ENCODE assay signal across 19 cellular contexts in the genomic region with DNA sequence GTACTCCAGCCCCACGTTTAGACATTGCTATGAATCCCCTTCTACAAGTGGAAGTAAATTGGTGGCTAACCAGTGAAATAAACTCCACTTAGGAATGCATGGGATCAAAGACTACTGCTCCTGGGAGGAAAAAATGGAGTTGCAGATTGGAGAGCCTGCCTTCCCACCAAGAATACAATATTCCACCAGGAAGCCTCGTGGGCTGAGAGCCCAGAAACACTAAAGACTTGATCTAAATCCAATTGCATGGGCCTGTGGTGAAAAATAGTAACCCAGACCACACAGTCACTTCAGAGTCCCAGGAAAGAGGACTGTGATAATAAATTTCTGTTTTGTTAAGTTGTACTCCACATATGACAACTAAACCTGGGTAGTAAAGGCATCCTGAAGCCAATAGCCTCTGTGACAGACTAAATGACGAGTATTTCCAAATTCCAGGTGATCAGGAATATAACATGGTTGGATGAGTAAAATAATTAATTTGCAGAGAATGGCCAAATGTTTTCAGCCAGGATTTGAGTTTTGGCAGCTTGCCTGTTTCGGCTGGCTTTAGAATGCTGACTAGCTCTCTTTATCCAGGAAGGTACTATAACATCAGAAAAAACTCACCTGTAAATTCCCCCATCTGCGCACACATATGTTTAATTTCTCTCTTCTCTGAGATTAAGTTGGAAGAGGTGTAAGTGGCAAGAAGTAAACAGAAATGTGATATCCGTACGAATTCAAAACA.
"Had no signal": no experiment of that assay in that cellular context is flagged by ENCODE, and none has a peak within 500 bp of the region (broad histone marks: within the 10 kb centered on the region; RNA-seq: fewer than 3 reads in every experiment).

No MANE protein-coding gene starts in this region.

- H3K27me3 Mint-ChIP-seq: activated naive CD8-positive, alpha-beta T cell treated with anti-CD3 and anti-CD28 coated beads, Interleukin-2, amount 50 U/mL, for 24 hours; activated T-helper 17 cell treated with anti-CD3 and anti-CD28 coated beads, Interleukin-2, amount 50 U/mL, for 72 hours; dendritic cell treated with granulocyte-macrophage colony-stimulating factor and Interleukin-4, amounts not matched to agents 40 ng/mL and 50 ng/mL, for 4 days; stimulated activated naive B cell treated with anti-CD40 and anti-IgM and Interleukin-4, amounts not matched to agents 10 μg/mL and 1 μg/mL and 100 μg/mL, for 72 hours had no signal

- H3K27ac Mint-ChIP-seq: activated naive CD4-positive, alpha-beta T cell treated with anti-CD3 and anti-CD28 coated beads for 36 hours; activated naive CD8-positive, alpha-beta T cell treated with anti-CD3 and anti-CD28 coated beads, Interleukin-2, amount 50 U/mL, for 24 hours; activated T-helper 17 cell treated with anti-CD3 and anti-CD28 coated beads, Interleukin-2, amount 50 U/mL, for 72 hours; dendritic cell treated with granulocyte-macrophage colony-stimulating factor and Interleukin-4, amounts not matched to agents 40 ng/mL and 50 ng/mL, for 4 days; natural killer cell; stimulated activated naive B cell treated with anti-CD40 and anti-IgM and Interleukin-4, amounts not matched to agents 10 μg/mL and 1 μg/mL and 100 μg/mL, for 72 hours had no signal

- ATAC-seq: activated naive CD8-positive, alpha-beta T cell treated with anti-CD3 and anti-CD28 coated beads, Interleukin-2, amount 50 U/mL, for 24 hours; activated T-helper 17 cell treated with anti-CD3 and anti-CD28 coated beads, Interleukin-2, amount 50 U/mL, for 72 hours; foreskin keratinocyte; natural killer cell; stimulated activated naive B cell treated with anti-CD40 and anti-IgM and Interleukin-4, amounts not matched to agents 10 μg/mL and 1 μg/mL and 100 μg/mL, for 72 hours had no signal

- H3K9me3 Mint-ChIP-seq: activated naive CD4-positive, alpha-beta T cell treated with anti-CD3 and anti-CD28 coated beads for 36 hours; activated T-helper 17 cell treated with anti-CD3 and anti-CD28 coated beads, Interleukin-2, amount 50 U/mL, for 72 hours; dendritic cell treated with granulocyte-macrophage colony-stimulating factor and Interleukin-4, amounts not matched to agents 40 ng/mL and 50 ng/mL, for 4 days had no signal

- H3K4me1 Mint-ChIP-seq: activated naive CD8-positive, alpha-beta T cell treated with anti-CD3 and anti-CD28 coated beads, Interleukin-2, amount 50 U/mL, for 24 hours; activated T-helper 17 cell treated with anti-CD3 and anti-CD28 coated beads, Interleukin-2, amount 50 U/mL, for 72 hours; natural killer cell; stimulated activated naive B cell treated with anti-CD40 and anti-IgM and Interleukin-4, amounts not matched to agents 10 μg/mL and 1 μg/mL and 100 μg/mL, for 72 hours had no signal

- H3K36me3 Mint-ChIP-seq: natural killer cell; stimulated activated naive B cell treated with anti-CD40 and anti-IgM and Interleukin-4, amounts not matched to agents 10 μg/mL and 1 μg/mL and 100 μg/mL, for 72 hours had no signal

- H3K27me3 ChIP-seq: foreskin keratinocyte, neutrophil, tibial artery, uterus had no signal

- H3K79me2 ChIP-seq: parathyroid adenoma had no signal

- H3K4me3 Mint-ChIP-seq: activated naive CD4-positive, alpha-beta T cell treated with anti-CD3 and anti-CD28 coated beads for 36 hours; activated naive CD8-positive, alpha-beta T cell treated with anti-CD3 and anti-CD28 coated beads, Interleukin-2, amount 50 U/mL, for 24 hours; activated T-helper 17 cell treated with anti-CD3 and anti-CD28 coated beads, Interleukin-2, amount 50 U/mL, for 72 hours; dendritic cell treated with granulocyte-macrophage colony-stimulating factor and Interleukin-4, amounts not matched to agents 40 ng/mL and 50 ng/mL, for 4 days; natural killer cell; stimulated activated naive B cell treated with anti-CD40 and anti-IgM and Interleukin-4, amounts not matched to agents 10 μg/mL and 1 μg/mL and 100 μg/mL, for 72 hours had no signal

- H3K4me3 ChIP-seq: tibial artery, uterus had no signal

- H3K27ac ChIP-seq: foreskin keratinocyte, neutrophil, parathyroid adenoma, tibial artery, uterus had no signal

- H3K4me1 ChIP-seq: foreskin keratinocyte, parathyroid adenoma, tibial artery, uterus had no signal

- H3K36me3 ChIP-seq: neutrophil, tibial artery, uterus had no signal

- DNase-seq: activated CD4-positive, alpha-beta T cell treated with anti-CD3 and anti-CD28 coated beads for 1 hour; activated CD4-positive, alpha-beta T cell treated with anti-CD3 and anti-CD28 coated beads, Interleukin-2, amount 50 U/mL, for 48 hours; activated naive CD4-positive, alpha-beta T cell treated with anti-CD3 and anti-CD28 coated beads for 36 hours; activated naive CD8-positive, alpha-beta T cell treated with anti-CD3 and anti-CD28 coated beads, Interleukin-2, amount 50 U/mL, for 24 hours; aorta; effector memory CD4-positive, alpha-beta T cell; foreskin keratinocyte; glutamatergic neuron; mesenchymal stem cell; natural killer cell; stimulated activated CD4-positive, alpha-beta T cell treated with anti-CD3 and anti-CD28 coated beads, Interleukin-12 subunit alpha, Interleukin-12 subunit beta, amount 100 ng/mL, for 4 hours; stimulated activated naive B cell treated with anti-CD40 and anti-IgM and Interleukin-4, amounts not matched to agents 10 μg/mL and 1 μg/mL and 100 μg/mL, for 72 hours; T1000; tibial artery; uterus had no signal

- H2AFZ ChIP-seq: parathyroid adenoma had no signal
